8 cellular contexts compared by ENCODE assay signal in genomic region chr15:45279024-45279697, GRCh38. TPM values are rescaled to one million over a fixed set of nuclear protein-coding genes. Genes with fewer than 3 reads are reported as not detected.
DNase-seq lines count a peak whose midpoint lies in the region; ATAC-seq, FAIRE-seq and TF ChIP-seq lines count a peak whose summit lies in the region.

No MANE protein-coding gene starts in this region.

- H3K36me3 Mint-ChIP-seq in naive thymus-derived CD8-positive, alpha-beta T cell = no peaks in the 10 kb centered on the region
- peaks cover 0 to 4% of the 10 kb centered on the region in 2 donors for H3K36me3 Mint-ChIP-seq in stimulated activated naive B cell treated with anti-CD40 and anti-IgM and Interleukin-4, amounts not matched to agents 10 μg/mL and 1 μg/mL and 100 μg/mL, for 72 hours

- CTCF ChIA-PET in RWPE1 (lab: Yijun Ruan, JAX) = interaction anchor here (0.5 to 0.8 kb wide), 3 partner anchors 70 to 169 kb away, joined by 3 to 6 read pairs (median 3); no protein-coding TSS in a partner anchor

- H3K4me1 Mint-ChIP-seq in naive thymus-derived CD8-positive, alpha-beta T cell = peaks cover 3 to 27% (median 21%) of the 10 kb centered on the region in 4 donors
- peaks cover 6 to 13% of the 10 kb centered on the region in 2 donors for H3K4me1 Mint-ChIP-seq in stimulated activated naive B cell treated with anti-CD40 and anti-IgM and Interleukin-4, amounts not matched to agents 10 μg/mL and 1 μg/mL and 100 μg/mL, for 72 hours

- no peaks in the 10 kb centered on the region for H3K9me3 Mint-ChIP-seq in naive thymus-derived CD8-positive, alpha-beta T cell
- no peaks in the 10 kb centered on the region for H3K9me3 Mint-ChIP-seq in stimulated activated naive B cell treated with anti-CD40 and anti-IgM and Interleukin-4, amounts not matched to agents 10 μg/mL and 1 μg/mL and 100 μg/mL, for 72 hours

- DNase-seq in ELF-1 (ENCODE audit: low read depth, low spot score) (peak; percentile 98), H54 (ENCODE audit: insufficient read length, low spot score) (peak; percentile 94), LoVo (ENCODE audit: low spot score) (peak; percentile 100), RWPE1 (ENCODE audit: low spot score) (peak; percentile 99), fibroblast of peridontal ligament (ENCODE audit: extremely low read depth) (peak; percentile 96)
- peak; percentile 97 for DNase-seq in activated T-helper 9 cell treated with anti-CD3 and anti-CD28 coated beads, Interleukin-2, amount 50 U/mL, for 16 hours (ENCODE audit: low read depth)
- peak; percentile 93 to 99 (median 98) for DNase-seq in naive thymus-derived CD8-positive, alpha-beta T cell
- peak; percentile 97 for DNase-seq in stimulated activated naive B cell treated with anti-CD40 and anti-IgM and Interleukin-4, amounts not matched to agents 10 μg/mL and 1 μg/mL and 100 μg/mL, for 72 hours

- ATAC-seq in naive thymus-derived CD8-positive, alpha-beta T cell = peak; percentile 99 to 100
- peak; percentile 100 for ATAC-seq in stimulated activated naive B cell treated with anti-CD40 and anti-IgM and Interleukin-4, amounts not matched to agents 10 μg/mL and 1 μg/mL and 100 μg/mL, for 72 hours (replicated peaks)

- peak; percentile 65 for TF ChIP-seq POLR2A in H54 (IDR thresholded peaks at IDR 0.05; ENCODE audit: low read depth, low read length)

- POLR2A ChIA-PET in RWPE1 (lab: Yijun Ruan, JAX; ENCODE audit: low non-redundant PET) = interaction anchor here (1.0 to 1.1 kb wide), 2 partner anchors 116 to 123 kb away, joined by 4 to 5 read pairs; a partner anchor contains a TSS
- POLR2A ChIA-PET in naive thymus-derived CD8-positive, alpha-beta T cell (lab: Charles Lee) = interaction anchor here (0.7 to 2.8 kb wide), 10 partner anchors 37 to 308 kb away, joined by 3 to 17 read pairs (median 4); partner anchors contain the start of gene BLOC1S6

- H3K27ac Mint-ChIP-seq in naive thymus-derived CD8-positive, alpha-beta T cell = peak overlapping the region; percentile 92 to 99 (median 96)
- H3K27ac Mint-ChIP-seq in stimulated activated naive B cell treated with anti-CD40 and anti-IgM and Interleukin-4, amounts not matched to agents 10 μg/mL and 1 μg/mL and 100 μg/mL, for 72 hours = peak overlapping the region; percentile 76

- FAIRE-seq in H54 (lab: Jason Lieb, UNC) = peak; percentile 98

- TF ChIP-seq CTCF in RWPE1 (conservative IDR thresholded peaks at IDR 0.05; ENCODE audit: low read depth) = no peak

- peak overlapping the region; percentile 86 to 100 (median 96) for H3K4me3 Mint-ChIP-seq in naive thymus-derived CD8-positive, alpha-beta T cell
- peak overlapping the region; percentile 89 to 91 for H3K4me3 Mint-ChIP-seq in stimulated activated naive B cell treated with anti-CD40 and anti-IgM and Interleukin-4, amounts not matched to agents 10 μg/mL and 1 μg/mL and 100 μg/mL, for 72 hours

- peak overlapping the region; percentile 57 for H3K27ac ChIP-seq in RWPE1

- peaks cover 0 to 1% (median 0%) of the 10 kb centered on the region in 5 donors for H3K27me3 Mint-ChIP-seq in naive thymus-derived CD8-positive, alpha-beta T cell
- H3K27me3 Mint-ChIP-seq in stimulated activated naive B cell treated with anti-CD40 and anti-IgM and Interleukin-4, amounts not matched to agents 10 μg/mL and 1 μg/mL and 100 μg/mL, for 72 hours = peaks cover 3 to 8% of the 10 kb centered on the region in 2 donors

RNA-seq across cellular contexts. Expression of gene SLC28A2, which starts 27.1 kb away (rescaled TPM):
- not detected for total RNA-seq in naive thymus-derived CD8-positive, alpha-beta T cell
- polyA plus RNA-seq in naive thymus-derived CD8-positive, alpha-beta T cell = not detected

Comparison
In these comparisons a context has a peak if more than half of its experiments do, and no peak if none do; other contexts are left out.
1. Peak in every context shown above with its lines: DNase-seq, ATAC-seq and H3K27ac ChIP-seq.